1 cellular context compared by ENCODE assay signal in genomic region chr4:101355767-101356702, GRCh38.
TF ChIP-seq lines count a peak whose summit lies in the region.

No MANE protein-coding gene starts in this region.

TF ChIP-seq in H1, 55 proteins besides CTCF, POLR2A, EP300 and RAD21 (continued from another document):
- TF ChIP-seq USF2 (IDR thresholded peaks at IDR 0.05; ENCODE audit: low read length) (no peak), CBX8 (IDR thresholded peaks at IDR 0.05; ENCODE audit: borderline replicate concordance, low read depth, low read length) (no peak)
- TF ChIP-seq, protein P1, sequence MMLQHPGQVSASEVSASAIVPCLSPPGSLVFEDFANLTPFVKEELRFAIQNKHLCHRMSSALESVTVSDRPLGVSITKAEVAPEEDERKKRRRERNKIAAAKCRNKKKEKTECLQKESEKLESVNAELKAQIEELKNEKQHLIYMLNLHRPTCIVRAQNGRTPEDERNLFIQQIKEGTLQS (IDR thresholded peaks at IDR 0.05; ENCODE audit: insufficient read depth, low read depth, low read length): no peak
TF ChIP-seq in H1: peak in this region for 0.
